In the genomic region with DNA sequence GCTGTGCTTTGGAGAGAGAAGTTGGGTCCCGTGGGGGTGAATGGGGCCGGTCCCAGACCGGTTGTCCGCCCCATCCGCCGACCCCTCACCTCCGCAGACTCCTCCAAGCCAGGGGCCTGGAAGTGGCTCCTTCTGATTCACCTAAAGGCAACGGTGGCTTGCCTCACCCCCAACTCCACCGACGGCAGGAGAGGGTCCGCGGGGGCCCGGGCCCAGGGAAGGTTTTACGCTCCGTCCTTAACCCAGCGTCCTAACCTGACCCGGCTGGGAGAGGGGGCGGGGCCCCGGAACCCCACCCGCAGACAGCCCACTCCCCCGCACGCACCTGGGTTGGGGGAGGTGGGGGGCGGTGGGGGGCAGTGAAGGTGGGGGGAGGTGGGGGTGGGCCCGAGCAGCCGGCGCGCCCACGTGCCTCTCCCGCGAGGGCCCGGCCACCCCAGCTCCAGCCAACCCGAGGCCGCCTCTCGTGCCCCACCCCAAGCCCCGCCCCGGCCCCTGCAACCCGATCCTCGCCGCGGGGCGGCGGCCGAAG, we compare ENCODE assay signal across 9 cellular contexts. TPM values are rescaled to one million over a fixed set of nuclear protein-coding genes. Genes with fewer than 3 reads are reported as not detected.
DNase-seq lines count a peak whose midpoint lies in the region; ATAC-seq, FAIRE-seq and TF ChIP-seq lines count a peak whose summit lies in the region.
"Had no signal": no experiment of that assay in that cellular context is flagged by ENCODE, and none has a peak within 500 bp of the region (broad histone marks: within the 10 kb centered on the region; RNA-seq: fewer than 3 reads in every experiment).

No MANE protein-coding gene starts in this region.

- CTCF ChIA-PET in OCI-LY7 (lab: Charles Lee; ENCODE audit: unreplicated experiment), result interaction anchor here (0.5 to 0.6 kb wide), 3 partner anchors 21 to 248 kb away, joined by 3 to 12 read pairs (median 5); no protein-coding TSS in a partner anchor
- CTCF ChIA-PET in GM12878 (lab: Yijun Ruan, JAX), result interaction anchor here (1.1 to 10.5 kb wide), 11 partner anchors 10 to 85 kb away, joined by 3 to 314 read pairs (median 24); partner anchors contain the start of genes CD300LB and GPR142

- in situ Hi-C loops in HAP-1 (cut with MboI; ENCODE audit: low sequenced_read_pairs), result no loop called here
- in situ Hi-C loops in GM12878 (cut with MboI), result no loop called here

- TF ChIP-seq CTCF in GM06990 (IDR thresholded peaks at IDR 0.05; ENCODE audit: insufficient read depth, low read length, poor library complexity, severe bottlenecking) (peak; percentile 15), OCI-LY7 (conservative IDR thresholded peaks at IDR 0.05; ENCODE audit: low read length) (no peak), GM12878 (IDR thresholded peaks at IDR 0.05 in 2 of 3, conservative IDR thresholded peaks at IDR 0.05 in 1 of 3; ENCODE audit: control insufficient read depth in 2 of 3, extremely low read depth in 1 of 3, insufficient read depth in 1 of 3, low read depth in 3 of 3, low read length in 3 of 3) (peak in 1 of 3 experiments; percentile 18; a peak in 2 of 6 replicates)

- peak; percentile 99 for ATAC-seq in GM12878
- no peak for ATAC-seq in HG02610 (IDR thresholded peaks at IDR 0.05; ENCODE audit: unreplicated experiment)

- POLR2A ChIA-PET in OCI-LY7 (lab: Charles Lee) (interaction anchor here (0.6 to 2.2 kb wide), 10 partner anchors 9 to 123 kb away, joined by 3 to 7 read pairs (median 4); no protein-coding TSS in a partner anchor), GM12878 (lab: Charles Lee) (no interaction called here)

- BruUV-seq in OCI-LY7 (replicated peaks; lab: Mats Ljungman, UMichigan) (no TSS peak), GM12878 (replicated peaks; lab: Mats Ljungman, UMichigan) (no TSS peak)

- 31% methylated on average over 21 of the region's 43 CpGs for WGBS in GM12878 (ENCODE audit: insufficient coverage, insufficient replicate concordance, low lambda C conversion rate, missing lambda C conversion rate)

- FAIRE-seq in GM12878 (lab: Jason Lieb, UNC), result no peak

- peak overlapping the region; percentile 65 for H2AFZ ChIP-seq in OCI-LY7 (ENCODE audit: low read length)
- H2AFZ ChIP-seq in GM12878 (ENCODE audit: control insufficient read depth, low read depth, low read length), result peak overlapping the region; percentile 41; the same call in 1 of the 2 replicates

- H4K20me1 ChIP-seq in OCI-LY7 (ENCODE audit: insufficient read depth, low read length), result no peaks in the 10 kb centered on the region
- no peaks in the 10 kb centered on the region for H4K20me1 ChIP-seq in GM12878 (ENCODE audit: control insufficient read depth, insufficient read depth)

- no peak for TF ChIP-seq POLR2A in GM12878 (IDR thresholded peaks at IDR 0.05; ENCODE audit: low read depth, low read length)

- TF ChIP-seq EP300 in GM12878 (IDR thresholded peaks at IDR 0.05; ENCODE audit: borderline replicate concordance in 1 of 2, control insufficient read depth in 1 of 2, low read depth in 2 of 2, low read length in 2 of 2), result no peak

- H3K79me2 ChIP-seq in OCI-LY7 (ENCODE audit: insufficient read depth, low read depth, low read length), result no peaks in the 10 kb centered on the region
- H3K79me2 ChIP-seq in GM12878 (ENCODE audit: control insufficient read depth, insufficient read depth, low read length), result no peaks in the 10 kb centered on the region

- H3K4me3 ChIP-seq in GM06990 (replicated peaks; ENCODE audit: low read depth, low read length) (no peak overlapping the region; the same call in 1 of the 2 replicates), HAP-1 (peak overlapping the region; percentile 21), OCI-LY7 (ENCODE audit: low read depth, low read length, poor library complexity, severe bottlenecking) (peak overlapping the region; percentile 64), GM12878 (0 out of 2 replicates have a peak overlapping the region, but pooled peaks have one; percentile 16)

- H3K36me3 ChIP-seq in GM06990 (ENCODE audit: control insufficient read depth, insufficient read depth, low read length) (no peaks in the 10 kb centered on the region), HAP-1 (replicated peaks) (no peaks in the 10 kb centered on the region), OCI-LY7 (ENCODE audit: insufficient read depth, low read length) (no peaks in the 10 kb centered on the region), GM12878 (ENCODE audit: control insufficient read depth in 2 of 2, insufficient read depth in 2 of 2, low read length in 1 of 2) (no peaks in the 10 kb centered on the region)

- no peaks in the 10 kb centered on the region for H3K9me3 ChIP-seq in HAP-1
- no peaks in the 10 kb centered on the region for H3K9me3 ChIP-seq in OCI-LY7 (ENCODE audit: low read length)
- H3K9me3 ChIP-seq in GM12878 (replicated peaks; ENCODE audit: control insufficient read depth, insufficient read depth, low read length), result no peaks in the 10 kb centered on the region

- H3K4me2 ChIP-seq in OCI-LY7 (ENCODE audit: low read length) (peak overlapping the region; percentile 69), GM12878 (ENCODE audit: control insufficient read depth, insufficient read depth) (peak overlapping the region; percentile 85)

- H3K9ac ChIP-seq in GM12878 (ENCODE audit: control insufficient read depth, insufficient read depth, low read length), result no peak overlapping the region

- TF ChIP-seq RAD21 in GM12878 (IDR thresholded peaks at IDR 0.05; ENCODE audit: insufficient read depth, low read depth, low read length), result peak; percentile 30; the same call in 1 of the 2 replicates

- H3K27me3 ChIP-seq in GM06990 (replicated peaks; ENCODE audit: control insufficient read depth, insufficient read depth, low read length) (no peaks in the 10 kb centered on the region), HAP-1 (ENCODE audit: low read depth) (no peaks in the 10 kb centered on the region; the same call in 1 of the 2 replicates), GM12878 (replicated peaks in 1 of 2; ENCODE audit: control insufficient read depth in 2 of 2, insufficient read depth in 2 of 2, low read length in 1 of 2) (peaks cover 0 to 2% of the 10 kb centered on the region in 2 experiments; a peak in 2 of 4 replicates)

- H3K27ac ChIP-seq in OCI-LY7 (ENCODE audit: low read depth, low read length, poor library complexity, severe bottlenecking) (peak overlapping the region; percentile 73), GM12878 (ENCODE audit: control insufficient read depth, insufficient read depth) (no peak overlapping the region)

- no peak for DNase-seq in GM06990 (ENCODE audit: extremely low read depth, insufficient read length)
- DNase-seq in HAP-1 (ENCODE audit: low spot score in 2 of 2), result peak in 1 of 2 experiments; percentile 82
- peak; percentile 93 for DNase-seq in OCI-LY7 (ENCODE audit: low spot score)
- DNase-seq in GM12878 (ENCODE audit: low read depth, low spot score), result no peak
- DNase-seq in kidney tubule cell (ENCODE audit: low spot score), result peak; percentile 76
- DNase-seq in stimulated activated CD8-positive, alpha-beta memory T cell treated with anti-CD3 and anti-CD28 coated beads, Interleukin-15, amount 100 ng/mL, for 1 hour (ENCODE audit: low read depth), result peak; percentile 37
- no peak for DNase-seq in middle frontal gyrus (ENCODE audit: extremely low spot score, low spot score)

- intact Hi-C loops in OCI-LY7 (cut with micrococcal nuclease; ENCODE audit: unreplicated experiment) (loop anchor here (2.0 to 10.0 kb wide), 2 partner anchors 43 to 239 kb away; partner anchors contain the start of gene TTYH2), GM12878 (cut with micrococcal nuclease; ENCODE audit: unreplicated experiment) (no loop called here)

- SMC1A ChIA-PET in GM12878 (lab: Charles Lee; ENCODE audit: uncharacterized antibody, unreplicated experiment), result interaction anchor here (0.8 to 6.2 kb wide), 12 partner anchors 10 to 85 kb away, joined by 3 to 47 read pairs (median 6); partner anchors contain the start of genes CD300LB and GPR142

- H3K4me1 ChIP-seq in HAP-1 (peaks cover 18% of the 10 kb centered on the region), OCI-LY7 (ENCODE audit: insufficient read depth, low read length, poor library complexity, severe bottlenecking) (peaks cover 52% of the 10 kb centered on the region), GM12878 (ENCODE audit: control insufficient read depth, insufficient read depth, low read length) (peaks cover 14% of the 10 kb centered on the region)

- H3K9me2 ChIP-seq in OCI-LY7 (ENCODE audit: insufficient read depth, low read length), result no peaks in the 10 kb centered on the region

- RAD21 ChIA-PET in GM12878 (lab: Charles Lee; ENCODE audit: unreplicated experiment), result interaction anchor here (0.6 to 7.1 kb wide), 20 partner anchors 10 to 243 kb away, joined by 3 to 83 read pairs (median 4); partner anchors contain the start of genes CD300LB and GPR142

RNA-seq across cellular contexts. Expression of gene CD300A, which starts 12.7 kb away (rescaled TPM):
- 6.7 and 7.4 TPM in 2 replicates for total RNA-seq in OCI-LY7 (2014; rRNA removed; shearing (Covaris generic))
- total RNA-seq in OCI-LY7 (2022) (1.8 and 3.5 TPM in 2 replicates), GM12878 (2014; rRNA removed) (45.7 and 49.3 TPM in 2 replicates), GM12878 (2014; rRNA removed; fragmentation: Illumina TruSeq; extraction: Trizol) (36.1 and 37.5 TPM in 2 replicates), GM12878 (2021) (36.1 and 36.2 TPM in 2 replicates)
- 149 and 159 TPM in 2 replicates for total RNA-seq in GM12878 (2013; cell fraction: nucleolus; rRNA removed)
- 34.4 TPM for polyA plus RNA-seq in GM12878 (2011; ENCODE audit: low read depth)
- polyA plus RNA-seq in GM12878 (2011; rRNA removed) (102 and 128 TPM in 2 replicates), GM12878 (2014; fragmentation: Illumina TruSeq; extraction: Trizol) (23.1 and 40.5 TPM in 2 replicates), GM12878 (2014; fragmentation: Nextera tagmentation; extraction: Ambion mirVana) (10 to 100 TPM; 10.6 to 12.1 TPM), GM12878 (2014; rRNA removed) (42.7 and 46.9 TPM in 2 replicates), GM12878 (2016; fragmentation: Nextera tagmentation; extraction: Ambion mirVana) (10 to 100 TPM; 28.6 to 32.1 TPM)
- 130 and 145 TPM in 2 replicates for polyA plus RNA-seq in GM12878 (2011; cell fraction: cytosol; rRNA removed)
- 95.3 and 166 TPM in 2 replicates for polyA plus RNA-seq in GM12878 (2011; cell fraction: nucleus; rRNA removed)
- polyA plus RNA-seq in GM12878 (2012), result 54.0 and 88.0 TPM in 2 replicates
- 88.1 and 138 TPM in 2 replicates for polyA minus RNA-seq in GM12878 (2011; rRNA and poly(A)+ RNA removed)
- 22.6 and 26.3 TPM in 2 replicates for polyA minus RNA-seq in GM12878 (2011; cell fraction: cytosol; rRNA and poly(A)+ RNA removed)
- 20.8 and 25.6 TPM in 2 replicates for polyA minus RNA-seq in GM12878 (2011; cell fraction: nucleus; rRNA and poly(A)+ RNA removed)
- total RNA-seq: pulmonary artery endothelial cell had no signal

RNA-seq across cellular contexts. Expression of gene GPRC5C, which starts 21.8 kb away (rescaled TPM):
- 9.4 and 19.5 TPM in 2 replicates for total RNA-seq in OCI-LY7 (2014; rRNA removed; shearing (Covaris generic))
- 1.1 and 2.0 TPM in 2 replicates for total RNA-seq in OCI-LY7 (2022)
- 3.2 and 3.6 TPM in 2 replicates for total RNA-seq in GM12878 (2013; cell fraction: nucleolus; rRNA removed)
- total RNA-seq in GM12878 (2014; rRNA removed), result 0.16 and 0.73 TPM in 2 replicates
- total RNA-seq in GM12878 (2014; rRNA removed; fragmentation: Illumina TruSeq; extraction: Trizol), result 0.28 and 0.31 TPM in 2 replicates
- 0.36 and 0.58 TPM in 2 replicates for total RNA-seq in GM12878 (2021)
- polyA plus RNA-seq in GM12878 (2011; ENCODE audit: low read depth), result 0.91 TPM
- 0.26 and 1.3 TPM in 2 replicates for polyA plus RNA-seq in GM12878 (2011; rRNA removed)
- 1.2 and 1.5 TPM in 2 replicates for polyA plus RNA-seq in GM12878 (2011; cell fraction: cytosol; rRNA removed)
- 1.7 and 2.8 TPM in 2 replicates for polyA plus RNA-seq in GM12878 (2011; cell fraction: nucleus; rRNA removed)
- polyA plus RNA-seq in GM12878 (2012), result 1.9 and 2.1 TPM in 2 replicates
- polyA plus RNA-seq in GM12878 (2014; fragmentation: Illumina TruSeq; extraction: Trizol), result 0.35 TPM in 1 of 2 replicates, not detected in the other
- under 1 TPM in 1 of 2 experiments, not detected in 1; 0.04 TPM for polyA plus RNA-seq in GM12878 (2014; fragmentation: Nextera tagmentation; extraction: Ambion mirVana)
- polyA plus RNA-seq in GM12878 (2014; rRNA removed), result 0.14 and 0.66 TPM in 2 replicates
- polyA plus RNA-seq in GM12878 (2016; fragmentation: Nextera tagmentation; extraction: Ambion mirVana), result under 1 TPM in 1 of 2 experiments, not detected in 1; 0.96 TPM
- 0.37 and 1.3 TPM in 2 replicates for polyA minus RNA-seq in GM12878 (2011; rRNA and poly(A)+ RNA removed)
- 0.67 and 1.0 TPM in 2 replicates for polyA minus RNA-seq in GM12878 (2011; cell fraction: cytosol; rRNA and poly(A)+ RNA removed)
- polyA minus RNA-seq in GM12878 (2011; cell fraction: nucleus; rRNA and poly(A)+ RNA removed), result 0.48 and 1.2 TPM in 2 replicates
- total RNA-seq: pulmonary artery endothelial cell had no signal

Comparison
In these comparisons a context has a peak if more than half of its experiments do, and no peak if none do; other contexts are left out.
1. DNase-seq: peak in OCI-LY7 (single experiment), kidney tubule cell (single experiment) and stimulated activated CD8-positive, alpha-beta memory T cell treated with anti-CD3 and anti-CD28 coated beads, Interleukin-15, amount 100 ng/mL, for 1 hour (single experiment); none in GM06990 (single experiment), GM12878 (single experiment) and middle frontal gyrus (single experiment).
2. RNA of gene CD300A, which starts 12.7 kb away (total RNA-seq): 36.1 to 159 TPM in GM12878; 1.8 to 7.4 TPM in OCI-LY7; every median in the first group is over 4 times any median in the second.